ENCODE assay signal across 25 cellular contexts in genomic region chr19:57010541-57010940, GRCh38.
"Had no signal": no experiment of that assay in that cellular context is flagged by ENCODE, and none has a peak within 500 bp of the region (broad histone marks: within the 10 kb centered on the region; RNA-seq: fewer than 3 reads in every experiment).

No MANE protein-coding gene starts in this region.

- H3K9me3 ChIP-seq: body of pancreas had no signal

- FAIRE-seq: bronchial epithelial cell, TTC549 had no signal

- DNase-seq: activated B cell treated with CpG ODN at 0.5 μM for 24 hours; activated CD4-positive, alpha-beta memory T cell treated with anti-CD3 and anti-CD28 coated beads for 36 hours; activated CD4-positive, alpha-beta T cell treated with anti-CD3 and anti-CD28 coated beads for 1 hour; activated CD4-positive, alpha-beta T cell treated with anti-CD3 and anti-CD28 coated beads, Interleukin-2, amount 10 ng/mL, durations not matched to agents 7 days and 5 days; activated CD8-positive, alpha-beta memory T cell treated with anti-CD3 and anti-CD28 coated beads for 24 hours; activated effector memory CD4-positive, alpha-beta T cell treated with anti-CD3 and anti-CD28 coated beads, Interleukin-2, amount 50 U/mL, for 16 hours; activated naive CD4-positive, alpha-beta T cell treated with Interleukin-2 at 50 U/mL for 16 hours; activated naive CD8-positive, alpha-beta T cell treated with anti-CD3 and anti-CD28 coated beads, Interleukin-2, amount 50 U/mL, for 24 hours; activated T-cell treated with anti-CD3 and anti-CD28 coated beads, Interleukin-2, amount 50 U/mL, for 4 hours; amniotic stem cell; body of pancreas; NCI-H1092; NCI-H1930; NCI-H446 treated with DMSO at 0.1 percent for 48 hours; NCI-H524 treated with DMSO at 0.1 percent for 48 hours; NCI-H82; T-cell; T-helper 2 cell; T1000 had no signal

- H3K27me3 ChIP-seq: ascending aorta, body of pancreas had no signal

- H3K36me3 ChIP-seq: ascending aorta had no signal

- H3K27ac ChIP-seq: ascending aorta, body of pancreas, KMS-11, SK-N-MC had no signal

- H3K4me2 ChIP-seq: KMS-11 had no signal

- H3K4me3 ChIP-seq: ascending aorta, body of pancreas, SK-N-MC had no signal

- ATAC-seq: activated naive CD4-positive, alpha-beta T cell treated with anti-CD3 and anti-CD28 coated beads, Interleukin-2, amount 50 U/mL, for 72 hours; activated naive CD8-positive, alpha-beta T cell treated with anti-CD3 and anti-CD28 coated beads, Interleukin-2, amount 50 U/mL, for 24 hours; activated T-cell treated with anti-CD3 and anti-CD28 coated beads, Interleukin-2, amount 50 U/mL, for 4 hours; body of pancreas; T-cell had no signal

- H3K9ac ChIP-seq: KMS-11 had no signal

- H3K4me1 ChIP-seq: ascending aorta, body of pancreas had no signal
